28 cellular contexts compared by ENCODE assay signal in genomic region chr2:67596871-67597270, GRCh38.
"Had no signal": no experiment of that assay in that cellular context is flagged by ENCODE, and none has a peak within 500 bp of the region (broad histone marks: within the 10 kb centered on the region; RNA-seq: fewer than 3 reads in every experiment).

No MANE protein-coding gene starts in this region.

- H3K36me3 ChIP-seq: neural progenitor cell, ovary, spleen, suprapubic skin, tibial artery, transverse colon, upper lobe of right lung, uterus had no signal

- DNase-seq: natural killer cell; occipital lobe; ovary; posterior cingulate gyrus; psoas muscle; right cardiac atrium; spleen; stimulated activated CD4-positive, alpha-beta T cell treated with anti-CD3 and anti-CD28 coated beads, Interleukin-12 subunit alpha, Interleukin-12 subunit beta, amount 100 ng/mL, for 4 hours; stimulated activated CD4-positive, alpha-beta T cell treated with anti-CD3 and anti-CD28 coated beads, Interleukin-1b, Interleukin-23, amount 100 ng/mL, for 48 hours; stimulated activated CD4-positive, alpha-beta T cell treated with anti-CD3 and anti-CD28 coated beads, Interleukin-4, amount 100 ng/mL, for 1 hour; stimulated activated CD4-positive, alpha-beta T cell treated with anti-CD3 and anti-CD28 coated beads, Interleukin-4, amount 100 ng/mL, for 4 hours; stimulated activated CD8-positive, alpha-beta memory T cell treated with anti-CD3 and anti-CD28 coated beads, Interleukin-4, amount 100 ng/mL, for 48 hours; stimulated activated naive CD4-positive, alpha-beta T cell; stimulated activated naive CD8-positive, alpha-beta T cell treated with anti-CD3 and anti-CD28 coated beads, Interleukin-15, amount 100 ng/mL, for 72 hours; stimulated activated naive CD8-positive, alpha-beta T cell treated with anti-CD3 and anti-CD28 coated beads, Interleukin-15, Interleukin-2, amounts not matched to agents 100 U/mL and 50 U/mL, for 24 hours; substantia nigra; testis; tibial artery; transverse colon; upper lobe of right lung; uterus had no signal

- H2AFZ ChIP-seq: neural progenitor cell, parathyroid adenoma had no signal

- H3K9me3 ChIP-seq: ovary, testis, tibial artery, transverse colon, upper lobe of right lung, uterus had no signal

- H3K4me2 ChIP-seq: neural progenitor cell, smooth muscle cell had no signal

- H3K27me3 ChIP-seq: neural progenitor cell, ovary, spleen, suprapubic skin, testis, tibial artery, transverse colon, upper lobe of right lung, uterus had no signal

- H3K4me3 ChIP-seq: neural progenitor cell, ovary, psoas muscle, skin epidermis, smooth muscle cell, spleen, suprapubic skin, testis, tibial artery, transverse colon, upper lobe of right lung, uterus had no signal

- H3K9ac ChIP-seq: neural progenitor cell, parathyroid adenoma had no signal

- H3K4me1 ChIP-seq: neural progenitor cell, parathyroid adenoma, psoas muscle, spleen, suprapubic skin, testis, transverse colon, upper lobe of right lung, uterus had no signal

- ATAC-seq: natural killer cell; psoas muscle; right cardiac atrium; sciatic nerve; stimulated activated memory B cell treated with anti-CD40 and anti-IgM and Interleukin-4, amounts not matched to agents 10 μg/mL and 1 μg/mL and 100 μg/mL, for 72 hours; stimulated activated naive CD8-positive, alpha-beta T cell treated with anti-CD3 and anti-CD28 coated beads, Interleukin-15, amount 100 ng/mL, for 72 hours; stimulated activated naive CD8-positive, alpha-beta T cell treated with anti-CD3 and anti-CD28 coated beads, Interleukin-15, Interleukin-2, amounts not matched to agents 100 U/mL and 50 U/mL, for 24 hours; upper lobe of right lung had no signal

- H3K79me2 ChIP-seq: parathyroid adenoma had no signal

- H3K27ac ChIP-seq: neural progenitor cell, ovary, parathyroid adenoma, psoas muscle, skin epidermis, spleen, suprapubic skin, testis, tibial artery, transverse colon, upper lobe of right lung, uterus had no signal
